ENCODE assay signal across 28 cellular contexts in genomic region chr9:104971521-104971920, GRCh38.
"Had no signal": no experiment of that assay in that cellular context is flagged by ENCODE, and none has a peak within 500 bp of the region (broad histone marks: within the 10 kb centered on the region; RNA-seq: fewer than 3 reads in every experiment).

No MANE protein-coding gene starts in this region.

- DNase-seq: activated B cell treated with CpG ODN at 0.5 μM for 24 hours; activated CD4-positive, alpha-beta T cell treated with anti-CD3 and anti-CD28 coated beads, Interleukin-2, amount 50 U/mL, for 1 hour; activated CD8-positive, alpha-beta T cell treated with anti-CD3 and anti-CD28 coated beads for 36 hours; activated naive CD8-positive, alpha-beta T cell treated with anti-CD3 and anti-CD28 coated beads, Interleukin-2, amount 50 U/mL, for 24 hours; activated T-cell treated with anti-CD3 and anti-CD28 coated beads, Interleukin-2, amount 50 U/mL, for 4 hours; dermis blood vessel endothelial cell; effector CD4-positive, alpha-beta T cell; glutamatergic neuron; hippocampal formation; left lung; nephron progenitor cell; psoas muscle; sigmoid colon; stimulated activated CD4-positive, alpha-beta T cell treated with anti-CD3 and anti-CD28 coated beads, Interleukin-1b, Interleukin-23, amount 100 ng/mL, for 48 hours; stimulated activated CD4-positive, alpha-beta T cell treated with anti-CD3 and anti-CD28 coated beads, Interleukin-4, amount 100 ng/mL, for 4 hours; stimulated activated CD8-positive, alpha-beta memory T cell treated with anti-CD3 and anti-CD28 coated beads, Interleukin-4, amount 100 ng/mL, for 48 hours; stimulated activated naive CD8-positive, alpha-beta T cell treated with anti-CD3 and anti-CD28 coated beads, Interleukin-15, amount 100 ng/mL, for 72 hours; substantia nigra; T-cell; thyroid gland had no signal

- H3K27me3 ChIP-seq: left lung, sigmoid colon, thyroid gland had no signal

- H3K4me3 ChIP-seq: left lung, lung, psoas muscle, sigmoid colon, smooth muscle cell, thyroid gland had no signal

- H3K36me3 ChIP-seq: left lung, sigmoid colon, thyroid gland had no signal

- H3K4me2 ChIP-seq: smooth muscle cell had no signal

- H3K9ac ChIP-seq: parathyroid adenoma had no signal

- H3K27ac ChIP-seq: parathyroid adenoma, psoas muscle, thyroid gland had no signal

- H3K4me1 ChIP-seq: parathyroid adenoma had no signal

- H2AFZ ChIP-seq: parathyroid adenoma had no signal

- ATAC-seq: activated CD8-positive, alpha-beta T cell treated with anti-CD3 and anti-CD28 coated beads for 36 hours; activated naive CD8-positive, alpha-beta T cell treated with anti-CD3 and anti-CD28 coated beads, Interleukin-2, amount 50 U/mL, for 24 hours; activated T-cell treated with anti-CD3 and anti-CD28 coated beads, Interleukin-2, amount 50 U/mL, for 4 hours; activated T-helper 17 cell treated with anti-CD3 and anti-CD28 coated beads, Interleukin-2, amount 50 U/mL, for 72 hours; psoas muscle; stimulated activated memory B cell treated with anti-CD40 and anti-IgM and Interleukin-4, amounts not matched to agents 10 μg/mL and 1 μg/mL and 100 μg/mL, for 72 hours; stimulated activated naive CD8-positive, alpha-beta T cell treated with anti-CD3 and anti-CD28 coated beads, Interleukin-15, amount 100 ng/mL, for 72 hours; T-cell had no signal

- FAIRE-seq: colon, endometrium, frontal cortex had no signal

- H3K9me3 ChIP-seq: left lung, psoas muscle, sigmoid colon, thyroid gland had no signal
